ENCODE assay signal across 8 cellular contexts in genomic region chr10:110672580-110672919, GRCh38. TPM values are rescaled to one million over a fixed set of nuclear protein-coding genes. Genes with fewer than 3 reads are reported as not detected.
DNase-seq lines count a peak whose midpoint lies in the region; ATAC-seq and TF ChIP-seq lines count a peak whose summit lies in the region.

No MANE protein-coding gene starts in this region.

- no peaks in the 10 kb centered on the region for H3K9me3 Mint-ChIP-seq in activated naive CD4-positive, alpha-beta T cell treated with anti-CD3 and anti-CD28 coated beads, Interleukin-2, amount 10 ng/mL, durations not matched to agents 7 days and 5 days
- H3K9me3 Mint-ChIP-seq in naive thymus-derived CD8-positive, alpha-beta T cell: no peaks in the 10 kb centered on the region

- TF ChIP-seq CTCF in coronary artery (IDR thresholded peaks at IDR 0.05): no peak

- peak overlapping the region; percentile 75 for H3K4me3 ChIP-seq in coronary artery

- POLR2A ChIA-PET in naive thymus-derived CD8-positive, alpha-beta T cell (lab: Charles Lee): interaction anchor here (0.9 to 1.2 kb wide), 2 partner anchors 8 to 17 kb away, joined by 3 read pairs; no protein-coding TSS in a partner anchor

- H3K27me3 Mint-ChIP-seq in activated naive CD4-positive, alpha-beta T cell treated with anti-CD3 and anti-CD28 coated beads, Interleukin-2, amount 10 ng/mL, durations not matched to agents 7 days and 5 days: peaks cover 51% of the 10 kb centered on the region
- H3K27me3 Mint-ChIP-seq in naive thymus-derived CD8-positive, alpha-beta T cell: peaks cover 0 to 10% (median 0%) of the 10 kb centered on the region in 5 donors

- peak overlapping the region; percentile 77 for H3K4me3 Mint-ChIP-seq in activated naive CD4-positive, alpha-beta T cell treated with anti-CD3 and anti-CD28 coated beads, Interleukin-2, amount 10 ng/mL, durations not matched to agents 7 days and 5 days
- H3K4me3 Mint-ChIP-seq in naive thymus-derived CD8-positive, alpha-beta T cell: peak overlapping the region; percentile 88 to 96 (median 93)

- H3K36me3 Mint-ChIP-seq in activated naive CD4-positive, alpha-beta T cell treated with anti-CD3 and anti-CD28 coated beads, Interleukin-2, amount 10 ng/mL, durations not matched to agents 7 days and 5 days: no peaks in the 10 kb centered on the region
- H3K36me3 Mint-ChIP-seq in naive thymus-derived CD8-positive, alpha-beta T cell: no peaks in the 10 kb centered on the region

- DNase-seq in activated naive CD4-positive, alpha-beta T cell treated with anti-CD3 and anti-CD28 coated beads, Interleukin-2, amount 10 ng/mL, durations not matched to agents 7 days and 5 days: no peak
- DNase-seq in activated naive CD4-positive, alpha-beta T cell (lab: John Stamatoyannopoulos, UW): no peak
- no peak for DNase-seq in coronary artery (ENCODE audit: low spot score)
- DNase-seq in naive thymus-derived CD8-positive, alpha-beta T cell: no peak
- DNase-seq in cerebellum (ENCODE audit: low spot score): no peak
- DNase-seq in NCI-H1105 (lab: John Stamatoyannopoulos, UW): no peak
- DNase-seq in NCI-H345 treated with DMSO at 0.1 percent for 48 hours (lab: John Stamatoyannopoulos, UW; ENCODE audit: unreplicated experiment): no peak

- peaks cover 5% of the 10 kb centered on the region for H3K4me1 Mint-ChIP-seq in activated naive CD4-positive, alpha-beta T cell treated with anti-CD3 and anti-CD28 coated beads, Interleukin-2, amount 10 ng/mL, durations not matched to agents 7 days and 5 days
- peaks cover 2 to 9% (median 2%) of the 10 kb centered on the region in 4 donors for H3K4me1 Mint-ChIP-seq in naive thymus-derived CD8-positive, alpha-beta T cell

- CTCF ChIA-PET in activated naive CD4-positive, alpha-beta T cell treated with anti-CD3 and anti-CD28 coated beads, Interleukin-2, amount 10 ng/mL, durations not matched to agents 7 days and 5 days (lab: Charles Lee): interaction anchor here (1.2 to 2.5 kb wide), 15 partner anchors 8 to 927 kb away, joined by 3 to 32 read pairs (median 7); partner anchors contain the start of gene SMNDC1

- no peak overlapping the region for H3K27ac Mint-ChIP-seq in activated naive CD4-positive, alpha-beta T cell treated with anti-CD3 and anti-CD28 coated beads, Interleukin-2, amount 10 ng/mL, durations not matched to agents 7 days and 5 days
- peak overlapping the region; percentile 66 to 95 (median 92) for H3K27ac Mint-ChIP-seq in naive thymus-derived CD8-positive, alpha-beta T cell

- ATAC-seq in HG03571 (IDR thresholded peaks at IDR 0.05; ENCODE audit: unreplicated experiment): peak; percentile 18
- ATAC-seq in naive thymus-derived CD8-positive, alpha-beta T cell: peak; percentile 56

- peak overlapping the region; percentile 17 to 81 for H3K27ac ChIP-seq in coronary artery

RNA-seq across cellular contexts. Expression of gene RBM20, which starts 28.4 kb away (rescaled TPM):
- total RNA-seq in naive thymus-derived CD8-positive, alpha-beta T cell: under 1 TPM; 0.68 to 0.93 TPM
- under 1 TPM; 0.20 to 0.49 (median 0.46) TPM for polyA plus RNA-seq in naive thymus-derived CD8-positive, alpha-beta T cell
- 0.91 TPM for total RNA-seq in cerebellum
